ENCODE assay signal across 20 cellular contexts in genomic region chr6:149438855-149439254, GRCh38. TPM values are rescaled to one million over a fixed set of nuclear protein-coding genes. Genes with fewer than 3 reads are reported as not detected.
DNase-seq lines count a peak whose midpoint lies in the region; ATAC-seq, FAIRE-seq and TF ChIP-seq lines count a peak whose summit lies in the region.
"Had no signal": no experiment of that assay in that cellular context is flagged by ENCODE, and none has a peak within 500 bp of the region (broad histone marks: within the 10 kb centered on the region; RNA-seq: fewer than 3 reads in every experiment).

No MANE protein-coding gene starts in this region.

- no peak for DNase-seq in activated CD4-positive, alpha-beta T cell treated with anti-CD3 and anti-CD28 coated beads for 36 hours
- DNase-seq in activated CD4-positive, alpha-beta T cell treated with anti-CD3 and anti-CD28 coated beads for 48 hours, result no peak
- DNase-seq in activated T-helper 2 cell treated with anti-CD3 and anti-CD28 coated beads, Interferon-gamma antibody, Interleukin-2, Interleukin-4, amounts not matched to agents 10 μg/mL and 5 μg/mL and 100 μg/mL, durations not matched to agents 14 hours and 24 hours and 36 hours (ENCODE audit: low spot score), result no peak
- DNase-seq in mesenteric fat pad (ENCODE audit: low spot score) (no peak), HTR-8/SVneo (ENCODE audit: insufficient read length, low spot score) (no peak), CD14-positive monocyte (ENCODE audit: low spot score) (no peak)
- DNase-seq: amniotic stem cell; CD4-positive, alpha-beta memory T cell; central memory CD4-positive, alpha-beta T cell; DND-41; effector CD8-positive, alpha-beta T cell; HCEC 1CT; heart left ventricle; SHP77 treated with DMSO at 0.1 percent for 48 hours; stimulated activated CD4-positive, alpha-beta T cell treated with anti-CD3 and anti-CD28 coated beads, Interleukin-12 subunit alpha, Interleukin-12 subunit beta, amount 100 ng/mL, for 4 hours; T-helper 9 cell; uterus had no signal

- intact Hi-C loops in activated CD4-positive, alpha-beta T cell treated with anti-CD3 and anti-CD28 coated beads for 36 hours (cut with DNase I, micrococcal nuclease), result no loop called here
- intact Hi-C loops in activated T-helper 2 cell treated with anti-CD3 and anti-CD28 coated beads, Interferon-gamma antibody, Interleukin-2, Interleukin-4, amounts not matched to agents 10 μg/mL and 5 μg/mL and 100 μg/mL, durations not matched to agents 14 hours and 24 hours and 36 hours (cut with micrococcal nuclease), result loop anchor here (2.0 kb wide), 1 partner anchor 56 kb away; no protein-coding TSS in a partner anchor
- intact Hi-C loops in CD14-positive monocyte (cut with micrococcal nuclease), result no loop called here

- CTCF ChIA-PET in activated CD4-positive, alpha-beta T cell treated with anti-CD3 and anti-CD28 coated beads for 36 hours (lab: Charles Lee), result interaction anchor here (1.0 to 1.5 kb wide), 2 partner anchors 78 to 354 kb away, joined by 3 read pairs; no protein-coding TSS in a partner anchor

- no peaks in the 10 kb centered on the region for H3K9me3 Mint-ChIP-seq in activated CD4-positive, alpha-beta T cell treated with anti-CD3 and anti-CD28 coated beads for 36 hours (ENCODE audit: low read depth)
- H3K9me3 Mint-ChIP-seq in activated T-helper 2 cell treated with anti-CD3 and anti-CD28 coated beads, Interferon-gamma antibody, Interleukin-2, Interleukin-4, amounts not matched to agents 10 μg/mL and 5 μg/mL and 100 μg/mL, durations not matched to agents 14 hours and 24 hours and 36 hours, result no peaks in the 10 kb centered on the region
- H3K9me3 Mint-ChIP-seq in CD14-positive monocyte, result no peaks in the 10 kb centered on the region
- H3K9me3 Mint-ChIP-seq: CD4-positive, alpha-beta memory T cell; nephron had no signal

- no peaks in the 10 kb centered on the region for H3K27me3 Mint-ChIP-seq in activated CD4-positive, alpha-beta T cell treated with anti-CD3 and anti-CD28 coated beads for 36 hours
- no peaks in the 10 kb centered on the region for H3K27me3 Mint-ChIP-seq in activated T-helper 2 cell treated with anti-CD3 and anti-CD28 coated beads, Interferon-gamma antibody, Interleukin-2, Interleukin-4, amounts not matched to agents 10 μg/mL and 5 μg/mL and 100 μg/mL, durations not matched to agents 14 hours and 24 hours and 36 hours (ENCODE audit: low read depth)
- peaks cover 0 to 6% (median 2%) of the 10 kb centered on the region in 3 donors for H3K27me3 Mint-ChIP-seq in CD14-positive monocyte (ENCODE audit: low read depth in 3 of 3)
- H3K27me3 Mint-ChIP-seq: CD4-positive, alpha-beta memory T cell had no signal

- no peaks in the 10 kb centered on the region for H3K36me3 Mint-ChIP-seq in activated CD4-positive, alpha-beta T cell treated with anti-CD3 and anti-CD28 coated beads for 36 hours (ENCODE audit: low read depth)
- H3K36me3 Mint-ChIP-seq in activated T-helper 2 cell treated with anti-CD3 and anti-CD28 coated beads, Interferon-gamma antibody, Interleukin-2, Interleukin-4, amounts not matched to agents 10 μg/mL and 5 μg/mL and 100 μg/mL, durations not matched to agents 14 hours and 24 hours and 36 hours (ENCODE audit: low read depth), result no peaks in the 10 kb centered on the region
- H3K36me3 Mint-ChIP-seq in CD14-positive monocyte, result no peaks in the 10 kb centered on the region
- H3K36me3 Mint-ChIP-seq: CD4-positive, alpha-beta memory T cell had no signal

- no peak overlapping the region for H3K4me3 Mint-ChIP-seq in activated CD4-positive, alpha-beta T cell treated with anti-CD3 and anti-CD28 coated beads for 36 hours
- H3K4me3 Mint-ChIP-seq in activated T-helper 2 cell treated with anti-CD3 and anti-CD28 coated beads, Interferon-gamma antibody, Interleukin-2, Interleukin-4, amounts not matched to agents 10 μg/mL and 5 μg/mL and 100 μg/mL, durations not matched to agents 14 hours and 24 hours and 36 hours (ENCODE audit: low read depth), result no peak overlapping the region
- H3K4me3 Mint-ChIP-seq in CD14-positive monocyte, result no peak overlapping the region
- H3K4me3 Mint-ChIP-seq: CD4-positive, alpha-beta memory T cell; nephron had no signal

- FAIRE-seq in HTR-8/SVneo (lab: Jason Lieb, UNC), result no peak

- TF ChIP-seq CTCF in CD14-positive monocyte (IDR thresholded peaks at IDR 0.05), result no peak

- H3K4me1 Mint-ChIP-seq in activated CD4-positive, alpha-beta T cell treated with anti-CD3 and anti-CD28 coated beads for 36 hours, result peaks cover 15% of the 10 kb centered on the region
- peaks cover 30% of the 10 kb centered on the region for H3K4me1 Mint-ChIP-seq in activated T-helper 2 cell treated with anti-CD3 and anti-CD28 coated beads, Interferon-gamma antibody, Interleukin-2, Interleukin-4, amounts not matched to agents 10 μg/mL and 5 μg/mL and 100 μg/mL, durations not matched to agents 14 hours and 24 hours and 36 hours (ENCODE audit: low read depth)
- peaks cover 2% of the 10 kb centered on the region for H3K4me1 Mint-ChIP-seq in CD14-positive monocyte

- no peak overlapping the region for H3K27ac Mint-ChIP-seq in activated CD4-positive, alpha-beta T cell treated with anti-CD3 and anti-CD28 coated beads for 36 hours
- H3K27ac Mint-ChIP-seq in activated T-helper 2 cell treated with anti-CD3 and anti-CD28 coated beads, Interferon-gamma antibody, Interleukin-2, Interleukin-4, amounts not matched to agents 10 μg/mL and 5 μg/mL and 100 μg/mL, durations not matched to agents 14 hours and 24 hours and 36 hours, result peak overlapping the region; percentile 3
- no peak overlapping the region for H3K27ac Mint-ChIP-seq in CD14-positive monocyte

- POLR2A ChIA-PET in activated CD4-positive, alpha-beta T cell treated with anti-CD3 and anti-CD28 coated beads for 36 hours (lab: Charles Lee), result interaction anchor here (0.8 kb wide), 1 partner anchor 408 kb away, joined by 3 read pairs; no protein-coding TSS in a partner anchor

- ATAC-seq in activated CD4-positive, alpha-beta T cell treated with anti-CD3 and anti-CD28 coated beads for 36 hours, result peak; percentile 86
- ATAC-seq in GM21390 (IDR thresholded peaks at IDR 0.05; ENCODE audit: unreplicated experiment) (peak; percentile 80), HG03432 (IDR thresholded peaks at IDR 0.05; ENCODE audit: unreplicated experiment) (peak; percentile 83)
- ATAC-seq: heart left ventricle had no signal

RNA-seq across cellular contexts. Expression of gene SUMO4, which starts 38.8 kb away (rescaled TPM):
- 1 to 10 TPM; 4.7 to 5.3 TPM for total RNA-seq in activated CD4-positive, alpha-beta T cell treated with anti-CD3 and anti-CD28 coated beads for 36 hours
- 7.7 and 7.8 TPM in 2 replicates for total RNA-seq in activated T-helper 2 cell treated with anti-CD3 and anti-CD28 coated beads, Interferon-gamma antibody, Interleukin-2, Interleukin-4, amounts not matched to agents 10 μg/mL and 5 μg/mL and 100 μg/mL, durations not matched to agents 14 hours and 24 hours and 36 hours
- total RNA-seq in mesenteric fat pad, result 1.2 TPM
- under 1 TPM; 0.22 to 0.29 TPM for polyA plus RNA-seq in CD14-positive monocyte

RNA-seq across cellular contexts. Expression of gene ZC3H12D, which starts 46.0 kb away (rescaled TPM):
- total RNA-seq in activated CD4-positive, alpha-beta T cell treated with anti-CD3 and anti-CD28 coated beads for 36 hours, result 10 to 100 TPM; 72.2 to 89.9 TPM
- 15.0 and 15.6 TPM in 2 replicates for total RNA-seq in activated T-helper 2 cell treated with anti-CD3 and anti-CD28 coated beads, Interferon-gamma antibody, Interleukin-2, Interleukin-4, amounts not matched to agents 10 μg/mL and 5 μg/mL and 100 μg/mL, durations not matched to agents 14 hours and 24 hours and 36 hours
- total RNA-seq in mesenteric fat pad, result 3.0 TPM
- polyA plus RNA-seq in CD14-positive monocyte, result 1 to 10 TPM in 1 of 2 donors, under 1 TPM in 1; 0.96 to 1.2 TPM
